23 cellular contexts compared by ENCODE assay signal in the genomic region with DNA sequence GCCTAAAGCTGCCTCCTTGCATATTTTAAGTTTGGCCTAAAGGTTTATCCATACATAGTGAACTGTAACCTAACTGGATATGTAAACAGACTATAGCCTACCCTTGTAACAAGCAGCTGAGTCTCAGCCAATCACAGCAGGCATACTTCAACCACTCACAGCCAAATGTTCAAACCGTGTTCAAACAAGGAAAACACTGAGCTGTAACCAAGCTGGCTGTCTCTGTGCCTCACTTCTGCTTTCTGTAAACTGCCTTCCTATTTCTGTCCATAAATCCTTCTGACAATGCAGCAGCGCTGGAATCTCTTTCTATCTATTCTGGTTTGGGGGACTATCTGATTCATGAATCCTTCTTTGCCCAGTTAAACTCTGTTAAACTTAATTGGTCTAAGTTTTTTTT. TPM values are rescaled to one million over a fixed set of nuclear protein-coding genes. Genes with fewer than 3 reads are reported as not detected.
DNase-seq lines count a peak whose midpoint lies in the region; ATAC-seq and TF ChIP-seq lines count a peak whose summit lies in the region.
"Had no signal": no experiment of that assay in that cellular context is flagged by ENCODE, and none has a peak within 500 bp of the region (broad histone marks: within the 10 kb centered on the region; RNA-seq: fewer than 3 reads in every experiment).

No MANE protein-coding gene starts in this region.

- 65% methylated on average over 2 of the region's 2 CpGs for WGBS in smooth muscle cell (ENCODE audit: low lambda C conversion rate)
- 60 to 66% methylated on average over 2 of the region's 2 CpGs for WGBS in thyroid gland, 2 donors

- intact Hi-C loops in thyroid gland (cut with DNase I): no loop called here

- H3K9ac ChIP-seq in smooth muscle cell (ENCODE audit: low read depth): no peak overlapping the region

- H3K79me2 ChIP-seq in smooth muscle cell (ENCODE audit: low read depth): no peaks in the 10 kb centered on the region

- TF ChIP-seq CTCF in smooth muscle cell (IDR thresholded peaks at IDR 0.05; ENCODE audit: borderline replicate concordance, insufficient read depth, poor library complexity, severe bottlenecking): no peak
- no peak for TF ChIP-seq CTCF in thyroid gland (IDR thresholded peaks at IDR 0.05)

- DNase-seq in KG1 (lab: John Stamatoyannopoulos, UW) (peak; percentile 37), SKM-1 treated with dmso at 0.1 percent for 144 hours (lab: John Stamatoyannopoulos, UW; ENCODE audit: unreplicated experiment) (peak; percentile 39), smooth muscle cell (lab: John Stamatoyannopoulos, UW; ENCODE audit: unreplicated experiment) (no peak), NCI-H1436 (lab: John Stamatoyannopoulos, UW) (no peak), thyroid gland (no peak)
- DNase-seq: activated CD4-positive, alpha-beta T cell treated with anti-CD3 and anti-CD28 coated beads for 48 hours; activated T-cell treated with anti-CD3 and anti-CD28 coated beads for 4 hours; dorsolateral prefrontal cortex; heart right ventricle; mesenchymal stem cell; NCI-H2029 treated with DMSO at 0.1 percent for 48 hours; NCI-H69; T-helper 2 cell had no signal

- H3K36me3 ChIP-seq in smooth muscle cell (ENCODE audit: low read depth) (no peaks in the 10 kb centered on the region), thyroid gland (no peaks in the 10 kb centered on the region)
- H3K36me3 ChIP-seq: breast epithelium, heart right ventricle had no signal

- TF ChIP-seq POLR2A in thyroid gland (IDR thresholded peaks at IDR 0.05): no peak

- no peak overlapping the region for H3K27ac ChIP-seq in smooth muscle cell (ENCODE audit: low read depth)
- H3K27ac ChIP-seq in thyroid gland: no peak overlapping the region
- H3K27ac ChIP-seq: breast epithelium, dorsolateral prefrontal cortex, heart right ventricle had no signal

- ATAC-seq in GM18502 (IDR thresholded peaks at IDR 0.05; ENCODE audit: poor library complexity, unreplicated experiment) (peak; percentile 88), HG02610 (IDR thresholded peaks at IDR 0.05; ENCODE audit: unreplicated experiment) (peak; percentile 61), GM21447 (IDR thresholded peaks at IDR 0.05; ENCODE audit: unreplicated experiment) (no peak)
- ATAC-seq: activated naive CD4-positive, alpha-beta T cell treated with anti-CD3 and anti-CD28 coated beads, Interleukin-2, amount 50 U/mL, for 72 hours; heart right ventricle had no signal

- H3K4me1 ChIP-seq in smooth muscle cell (ENCODE audit: low read depth) (no peaks in the 10 kb centered on the region), thyroid gland (no peaks in the 10 kb centered on the region)
- H3K4me1 ChIP-seq: breast epithelium had no signal

- H3K4me3 ChIP-seq in smooth muscle cell (no peak overlapping the region), thyroid gland (replicated peaks in 1 of 3) (no peak overlapping the region)
- H3K4me3 ChIP-seq: breast epithelium, dorsolateral prefrontal cortex, heart right ventricle had no signal

- H3K27me3 ChIP-seq in smooth muscle cell (ENCODE audit: low read depth) (peaks cover 16% of the 10 kb centered on the region), thyroid gland (no peaks in the 10 kb centered on the region)
- H3K27me3 ChIP-seq: breast epithelium, dorsolateral prefrontal cortex, heart right ventricle had no signal

- H4K20me1 ChIP-seq in smooth muscle cell (ENCODE audit: low read depth): no peaks in the 10 kb centered on the region

- H3F3A ChIP-seq in smooth muscle cell (ENCODE audit: low read depth): no peaks in the 10 kb centered on the region

- no peak overlapping the region for H2AFZ ChIP-seq in smooth muscle cell (ENCODE audit: low read depth)

- H3K4me2 ChIP-seq in smooth muscle cell: no peak overlapping the region

- H3K9me3 ChIP-seq in smooth muscle cell (replicated peaks; ENCODE audit: low read depth) (no peaks in the 10 kb centered on the region), thyroid gland (no peaks in the 10 kb centered on the region)
- H3K9me3 ChIP-seq: breast epithelium, heart right ventricle had no signal

RNA-seq across cellular contexts. Expression of gene DSPP, which starts 16.4 kb away (rescaled TPM):
- total RNA-seq in smooth muscle cell (not detected in 2 replicates), thyroid gland (under 1 TPM in 1 of 4 donors, not detected in 3; 0.13 TPM)
- polyA plus RNA-seq in smooth muscle cell: not detected in 2 replicates
- total RNA-seq: activated naive CD4-positive, alpha-beta T cell treated with anti-CD3 and anti-CD28 coated beads, Interleukin-2, amount 50 U/mL, for 72 hours; fibroblast of lung; H1; heart right ventricle; renal cortical epithelial cell had no signal
- polyA plus RNA-seq: fibroblast of lung, H1, heart right ventricle, keratinocyte, neural cell had no signal

RNA-seq across cellular contexts. Expression of gene DMP1, which starts 25.4 kb away (rescaled TPM):
- total RNA-seq in smooth muscle cell (not detected in 2 replicates), thyroid gland (not detected)
- not detected in 2 replicates for polyA plus RNA-seq in smooth muscle cell
- total RNA-seq: activated naive CD4-positive, alpha-beta T cell treated with anti-CD3 and anti-CD28 coated beads, Interleukin-2, amount 50 U/mL, for 72 hours; breast epithelium; fibroblast of lung; heart right ventricle; renal cortical epithelial cell had no signal
- polyA plus RNA-seq: fibroblast of lung, heart right ventricle, keratinocyte had no signal

Comparison
In these comparisons a context has a peak if more than half of its experiments do, and no peak if none do; other contexts are left out.
1. DNase-seq: peak in KG1 (single experiment) and SKM-1 treated with dmso at 0.1 percent for 144 hours (single experiment); none in smooth muscle cell (single experiment), NCI-H1436 (single experiment) and thyroid gland (0 of 2).